15 cellular contexts compared by ENCODE assay signal in genomic region chr3:23422511-23422851, GRCh38.
DNase-seq lines count a peak whose midpoint lies in the region; ATAC-seq lines count a peak whose summit lies in the region.
"Had no signal": no experiment of that assay in that cellular context is flagged by ENCODE, and none has a peak within 500 bp of the region (broad histone marks: within the 10 kb centered on the region; RNA-seq: fewer than 3 reads in every experiment).

No MANE protein-coding gene starts in this region.

- peaks cover 29% of the 10 kb centered on the region for H3K4me1 Mint-ChIP-seq in stimulated activated memory B cell treated with anti-CD40 and anti-IgM and Interleukin-4, amounts not matched to agents 10 μg/mL and 1 μg/mL and 100 μg/mL, for 72 hours

- peaks cover 22% of the 10 kb centered on the region for H3K36me3 Mint-ChIP-seq in stimulated activated memory B cell treated with anti-CD40 and anti-IgM and Interleukin-4, amounts not matched to agents 10 μg/mL and 1 μg/mL and 100 μg/mL, for 72 hours

- no peak overlapping the region for H3K27ac Mint-ChIP-seq in stimulated activated memory B cell treated with anti-CD40 and anti-IgM and Interleukin-4, amounts not matched to agents 10 μg/mL and 1 μg/mL and 100 μg/mL, for 72 hours
- H3K27ac Mint-ChIP-seq: natural killer cell treated with Interleukin-12 subunit alpha and Interleukin-12 subunit beta and Interleukin-15 and Interleukin-18, amount 100 ng/mL, for 72 hours had no signal

- no peaks in the 10 kb centered on the region for H3K27me3 Mint-ChIP-seq in stimulated activated memory B cell treated with anti-CD40 and anti-IgM and Interleukin-4, amounts not matched to agents 10 μg/mL and 1 μg/mL and 100 μg/mL, for 72 hours

- DNase-seq in T-helper 1 cell = no peak
- no peak for DNase-seq in GOT3 (lab: John Stamatoyannopoulos, UW)
- no peak for DNase-seq in COR-L47 (lab: John Stamatoyannopoulos, UW)
- no peak for DNase-seq in MV-4-11 (lab: John Stamatoyannopoulos, UW)
- DNase-seq: activated T-cell treated with anti-CD3 and anti-CD28 coated beads for 4 hours, amygdala, left cardiac atrium, NCI-H446 treated with DMSO at 0.1 percent for 48 hours, right lobe of liver, testis had no signal

- no peak overlapping the region for H3K4me3 Mint-ChIP-seq in stimulated activated memory B cell treated with anti-CD40 and anti-IgM and Interleukin-4, amounts not matched to agents 10 μg/mL and 1 μg/mL and 100 μg/mL, for 72 hours
- H3K4me3 Mint-ChIP-seq: natural killer cell treated with Interleukin-12 subunit alpha and Interleukin-12 subunit beta and Interleukin-15 and Interleukin-18, amount 100 ng/mL, for 72 hours had no signal

- peaks cover 8% of the 10 kb centered on the region for H3K9me3 Mint-ChIP-seq in stimulated activated memory B cell treated with anti-CD40 and anti-IgM and Interleukin-4, amounts not matched to agents 10 μg/mL and 1 μg/mL and 100 μg/mL, for 72 hours

- peak; percentile 68 for ATAC-seq in GM19035 (IDR thresholded peaks at IDR 0.05; ENCODE audit: unreplicated experiment)
- ATAC-seq in GM21825 (IDR thresholded peaks at IDR 0.05; ENCODE audit: unreplicated experiment) = peak; percentile 79
- peak; percentile 67 for ATAC-seq in HG03139 (IDR thresholded peaks at IDR 0.05; ENCODE audit: unreplicated experiment)
- ATAC-seq in stimulated activated memory B cell treated with anti-CD40 and anti-IgM and Interleukin-4, amounts not matched to agents 10 μg/mL and 1 μg/mL and 100 μg/mL, for 72 hours = peak; percentile 43
- ATAC-seq: left cardiac atrium; natural killer cell treated with Interleukin-12 subunit alpha and Interleukin-12 subunit beta and Interleukin-15 and Interleukin-18, amount 100 ng/mL, for 72 hours; right lobe of liver had no signal
